8 cellular contexts compared by ENCODE assay signal in the genomic region with DNA sequence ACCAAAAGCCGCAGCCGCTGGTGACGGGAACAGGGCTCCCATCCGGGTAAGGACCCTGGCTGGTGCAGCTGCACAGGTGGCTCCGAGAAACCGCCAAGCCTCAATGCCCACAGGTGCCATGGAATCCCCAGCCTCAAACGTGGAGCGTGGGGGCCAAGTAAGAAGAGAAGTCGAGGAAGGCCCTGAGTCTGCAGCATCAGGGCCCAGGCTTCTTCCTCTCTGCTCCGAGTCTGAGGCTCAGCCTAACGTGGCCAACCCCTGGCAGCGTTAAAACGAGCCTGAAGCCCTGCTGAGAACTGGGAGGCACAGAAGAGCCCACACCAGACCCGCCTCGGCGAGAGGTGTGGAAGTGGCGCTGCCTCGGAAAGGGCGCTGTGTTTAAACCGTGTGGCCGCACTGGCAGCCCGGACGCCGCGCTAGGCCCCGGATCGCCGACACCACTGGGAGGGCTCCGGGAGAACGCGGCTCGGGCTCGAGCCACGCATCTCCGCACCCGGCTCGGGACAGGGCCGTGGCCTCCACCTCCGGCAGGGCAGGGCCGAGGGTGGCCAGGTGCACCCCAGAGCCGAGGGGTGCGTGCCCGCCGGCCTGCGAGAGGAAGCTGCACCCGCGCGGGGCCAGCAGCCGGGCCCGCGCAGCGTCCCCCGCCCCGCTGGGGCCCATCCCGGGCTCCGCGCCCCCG. TPM values are rescaled to one million over a fixed set of nuclear protein-coding genes. Genes with fewer than 3 reads are reported as not detected.
DNase-seq lines count a peak whose midpoint lies in the region; ATAC-seq, FAIRE-seq and TF ChIP-seq lines count a peak whose summit lies in the region.

No MANE protein-coding gene starts in this region.

- TF ChIP-seq RAD21 in HepG2 (CRISPR knock-in tag; IDR thresholded peaks at IDR 0.05), result no peak

- H3K79me2 ChIP-seq in HepG2 (ENCODE audit: insufficient read depth, low read length), result peaks cover 19% of the 10 kb centered on the region

- no peak for FAIRE-seq in HepG2 (lab: Jason Lieb, UNC)

- BruUV-seq in HepG2 (replicated peaks; lab: Mats Ljungman, UMichigan), result no TSS peak

- peak overlapping the region; percentile 84 for H3K4me3 ChIP-seq in HUES6 (ENCODE audit: low read depth, low read length)
- H3K4me3 ChIP-seq in astrocyte of the spinal cord (ENCODE audit: low read depth, low read length), result peak overlapping the region; percentile 55
- peak overlapping the region; percentile 74 to 90 (median 83) for H3K4me3 ChIP-seq in HepG2 (replicated peaks in 1 of 3; ENCODE audit: insufficient read depth in 1 of 3, low read depth in 2 of 3, low read length in 3 of 3)
- peak overlapping the region; percentile 81 for H3K4me3 ChIP-seq in thoracic aorta

- ATAC-seq in GM21381 (IDR thresholded peaks at IDR 0.05; ENCODE audit: unreplicated experiment), result peak; percentile 27
- ATAC-seq in HepG2, result peak; percentile 9; the same call in 1 of the 3 replicates
- peak; percentile 1 for ATAC-seq in thoracic aorta (ENCODE audit: insufficient number of reproducible peaks, low FRiP score, low read depth)

- no peaks in the 10 kb centered on the region for H3K9me3 ChIP-seq in HUES6 (ENCODE audit: control insufficient read depth, insufficient read depth, low read depth, low read length)
- no peaks in the 10 kb centered on the region for H3K9me3 ChIP-seq in HepG2 (ENCODE audit: low read length)
- H3K9me3 ChIP-seq in thoracic aorta, result no peaks in the 10 kb centered on the region

- CTCF ChIA-PET in HepG2 (lab: Yijun Ruan, JAX; ENCODE audit: low intra/inter-chr PET ratio, low total read pairs), result no interaction called here

- TF ChIP-seq EP300 in HepG2 (IDR thresholded peaks at IDR 0.05; ENCODE audit: low read depth in 2 of 2, low read length in 2 of 2) (no peak), HepG2 (CRISPR knock-in tag; IDR thresholded peaks at IDR 0.05; ENCODE audit: borderline replicate concordance) (no peak)

- H2AFZ ChIP-seq in HepG2 (ENCODE audit: low read length), result no peak overlapping the region

- no peak for TF ChIP-seq POLR2A in HepG2 (IDR thresholded peaks at IDR 0.05; ENCODE audit: insufficient read depth in 1 of 2, low read depth in 2 of 2, low read length in 2 of 2)

- no peaks in the 10 kb centered on the region for H4K20me1 ChIP-seq in HepG2 (ENCODE audit: insufficient read depth, low read length)

- POLR2A ChIA-PET in HepG2 (lab: Yijun Ruan, JAX), result interaction anchor here (1.2 to 2.0 kb wide), 3 partner anchors 11 to 24 kb away, joined by 4 to 11 read pairs (median 8); partner anchors contain the start of genes ARRDC1 and DPH7

- peak overlapping the region; percentile 87 for H3K4me2 ChIP-seq in HepG2 (ENCODE audit: low read depth, low read length)

- no peak overlapping the region for H3K27ac ChIP-seq in HUES6 (ENCODE audit: low read depth, low read length)
- H3K27ac ChIP-seq in HepG2 (ENCODE audit: extremely low read length, insufficient read depth, low read length), result peak overlapping the region; percentile 11
- H3K27ac ChIP-seq in thoracic aorta, result no peak overlapping the region

- TF ChIP-seq CTCF in astrocyte of the spinal cord (IDR thresholded peaks at IDR 0.05; ENCODE audit: low read depth, low read length) (no peak), HepG2 (CRISPR knock-in tag; IDR thresholded peaks at IDR 0.05) (no peak), thoracic aorta (IDR thresholded peaks at IDR 0.05) (no peak), GM13977 (IDR thresholded peaks at IDR 0.05; ENCODE audit: extremely low read depth, insufficient read depth, missing control alignments) (no peak)

- 0 out of 2 replicates have a peak, but pooled peaks cover 2% of the 10 kb centered on the region for H3K4me1 ChIP-seq in HUES6 (ENCODE audit: control insufficient read depth, insufficient read depth, low read length)
- peaks cover 41% of the 10 kb centered on the region for H3K4me1 ChIP-seq in HepG2 (ENCODE audit: insufficient read depth, low read length)
- peaks cover 9 to 14% of the 10 kb centered on the region in 2 donors for H3K4me1 ChIP-seq in thoracic aorta (ENCODE audit: control insufficient read depth in 1 of 2, low read depth in 2 of 2)

- H3K27me3 ChIP-seq in HUES6 (ENCODE audit: control insufficient read depth, insufficient read depth, low read length) (no peaks in the 10 kb centered on the region), HepG2 (ENCODE audit: control insufficient read depth in 1 of 2, insufficient read depth in 2 of 2, low read length in 2 of 2) (no peaks in the 10 kb centered on the region), thoracic aorta (replicated peaks; ENCODE audit: insufficient read depth) (no peaks in the 10 kb centered on the region)

- 7% methylated on average over 11 of the region's 58 CpGs for WGBS in HepG2 (ENCODE audit: low lambda C conversion rate)

- intact Hi-C loops in HepG2 (cut with micrococcal nuclease; ENCODE audit: unreplicated experiment), result no loop called here

- H3K9ac ChIP-seq in HUES6 (ENCODE audit: low read length) (peak overlapping the region; percentile 87), HepG2 (ENCODE audit: insufficient read depth, low read depth, low read length) (peak overlapping the region; percentile 82)

- H3K36me3 ChIP-seq in HUES6 (ENCODE audit: control insufficient read depth, insufficient read depth, low read length) (peaks cover 42% of the 10 kb centered on the region), HepG2 (replicated peaks in 1 of 2; ENCODE audit: control insufficient read depth in 1 of 2, insufficient read depth in 2 of 2, low read length in 2 of 2) (peaks cover 16 to 35% of the 10 kb centered on the region in 2 experiments; a peak in 4 of 5 replicates), thoracic aorta (peaks cover 17% of the 10 kb centered on the region)

- DNase-seq in D341Med (ENCODE audit: low spot score) (peak; percentile 58), astrocyte of the spinal cord (ENCODE audit: low read depth, low spot score) (no peak), HepG2 (ENCODE audit: low spot score) (no peak), thoracic aorta (ENCODE audit: low spot score) (no peak), T1000 (lab: John Stamatoyannopoulos, UW) (no peak), GM13977 (ENCODE audit: low spot score) (no peak)

- in situ Hi-C loops in astrocyte of the spinal cord (cut with HindIII; ENCODE audit: low sequenced_read_pairs) (no loop called here), HepG2 (cut with HindIII; ENCODE audit: extremely low pct_ligation_motif_present, low pct_unique_long_range_greater_than_20kb) (no loop called here), GM13977 (cut with MboI; ENCODE audit: low pct_unique_long_range_greater_than_20kb, low sequenced_read_pairs, unreplicated experiment) (no loop called here)

RNA-seq across cellular contexts. Expression of gene ZMYND19, which starts 0.7 kb away (rescaled TPM):
- 29.6 and 38.7 TPM in 2 replicates for total RNA-seq in HepG2 (2016; rRNA removed; fragmentation: Illumina TruSeq; extraction: Trizol)
- total RNA-seq in HepG2 (2016; cell fraction: cytosol; rRNA removed; fragmentation: Illumina TruSeq; extraction: Trizol; ENCODE audit: low read depth), result 103 and 108 TPM in 2 replicates
- total RNA-seq in HepG2 (2016; cell fraction: insoluble cytoplasmic fraction; rRNA removed; fragmentation: Illumina TruSeq; extraction: Trizol), result 26.0 and 40.1 TPM in 2 replicates
- 93.6 and 97.4 TPM in 2 replicates for total RNA-seq in HepG2 (2016; cell fraction: membrane; rRNA removed; fragmentation: Illumina TruSeq; extraction: Trizol)
- total RNA-seq in HepG2 (2016; cell fraction: nucleus; rRNA removed; fragmentation: Illumina TruSeq; extraction: Trizol), result 26.3 and 30.8 TPM in 2 replicates
- polyA plus RNA-seq in HepG2 (2011; rRNA removed), result 21.3 and 21.8 TPM in 2 replicates
- polyA plus RNA-seq in HepG2 (2011; cell fraction: cytosol; rRNA removed), result 19.1 and 23.2 TPM in 2 replicates
- 46.9 and 49.7 TPM in 2 replicates for polyA plus RNA-seq in HepG2 (2011; cell fraction: nucleus; rRNA removed)
- polyA plus RNA-seq in HepG2 (2012), result 16.9 and 18.6 TPM in 2 replicates
- 80.6 TPM in 2 replicates for polyA plus RNA-seq in HepG2 (2016; cell fraction: cytosol; fragmentation: Illumina TruSeq; extraction: Trizol; ENCODE audit: low read depth)
- 32.1 and 34.5 TPM in 2 replicates for polyA plus RNA-seq in HepG2 (2016; cell fraction: insoluble cytoplasmic fraction; fragmentation: Illumina TruSeq; extraction: Trizol; ENCODE audit: low read depth)
- polyA plus RNA-seq in HepG2 (2016; cell fraction: membrane; fragmentation: Illumina TruSeq; extraction: Trizol; ENCODE audit: low read depth), result 89.7 and 93.0 TPM in 2 replicates
- polyA plus RNA-seq in HepG2 (2016; cell fraction: nucleus; fragmentation: Illumina TruSeq; extraction: Trizol; ENCODE audit: insufficient read depth, low read depth), result 60.9 and 67.4 TPM in 2 replicates
- 9.8 and 59.1 TPM in 2 replicates for polyA minus RNA-seq in HepG2 (2011; rRNA and poly(A)+ RNA removed; ENCODE audit: low replicate concordance)
- 6.4 and 6.5 TPM in 2 replicates for polyA minus RNA-seq in HepG2 (2011; cell fraction: cytosol; rRNA and poly(A)+ RNA removed)
- polyA minus RNA-seq in HepG2 (2011; cell fraction: nucleus; rRNA and poly(A)+ RNA removed), result 13.0 and 13.1 TPM in 2 replicates
- total RNA-seq in thoracic aorta, result 10 to 100 TPM; 10.8 to 14.1 TPM

RNA-seq across cellular contexts. Expression of gene DPH7, which starts 10.9 kb away (rescaled TPM):
- total RNA-seq in HepG2 (2016; rRNA removed; fragmentation: Illumina TruSeq; extraction: Trizol) (22.6 and 31.6 TPM in 2 replicates), thoracic aorta (10 to 100 TPM; 36.8 to 43.7 TPM)
- total RNA-seq in HepG2 (2016; cell fraction: cytosol; rRNA removed; fragmentation: Illumina TruSeq; extraction: Trizol; ENCODE audit: low read depth), result 23.7 and 28.0 TPM in 2 replicates
- total RNA-seq in HepG2 (2016; cell fraction: insoluble cytoplasmic fraction; rRNA removed; fragmentation: Illumina TruSeq; extraction: Trizol), result 21.4 and 31.8 TPM in 2 replicates
- 27.7 and 31.4 TPM in 2 replicates for total RNA-seq in HepG2 (2016; cell fraction: membrane; rRNA removed; fragmentation: Illumina TruSeq; extraction: Trizol)
- 34.5 and 40.2 TPM in 2 replicates for total RNA-seq in HepG2 (2016; cell fraction: nucleus; rRNA removed; fragmentation: Illumina TruSeq; extraction: Trizol)
- polyA plus RNA-seq in HepG2 (2011; rRNA removed), result 27.6 and 36.9 TPM in 2 replicates
- 15.3 and 20.0 TPM in 2 replicates for polyA plus RNA-seq in HepG2 (2011; cell fraction: cytosol; rRNA removed)
- 128 and 151 TPM in 2 replicates for polyA plus RNA-seq in HepG2 (2011; cell fraction: nucleus; rRNA removed)
- polyA plus RNA-seq in HepG2 (2012), result 15.1 and 23.7 TPM in 2 replicates
- polyA plus RNA-seq in HepG2 (2016; cell fraction: cytosol; fragmentation: Illumina TruSeq; extraction: Trizol; ENCODE audit: low read depth), result 12.4 and 19.6 TPM in 2 replicates
- polyA plus RNA-seq in HepG2 (2016; cell fraction: insoluble cytoplasmic fraction; fragmentation: Illumina TruSeq; extraction: Trizol; ENCODE audit: low read depth), result 16.4 and 19.1 TPM in 2 replicates
- 18.6 and 24.9 TPM in 2 replicates for polyA plus RNA-seq in HepG2 (2016; cell fraction: membrane; fragmentation: Illumina TruSeq; extraction: Trizol; ENCODE audit: low read depth)
- 78.6 and 82.4 TPM in 2 replicates for polyA plus RNA-seq in HepG2 (2016; cell fraction: nucleus; fragmentation: Illumina TruSeq; extraction: Trizol; ENCODE audit: insufficient read depth, low read depth)
- polyA minus RNA-seq in HepG2 (2011; rRNA and poly(A)+ RNA removed; ENCODE audit: low replicate concordance), result 13.7 and 46.0 TPM in 2 replicates
- polyA minus RNA-seq in HepG2 (2011; cell fraction: cytosol; rRNA and poly(A)+ RNA removed), result 4.0 and 7.5 TPM in 2 replicates
- 27.8 and 33.3 TPM in 2 replicates for polyA minus RNA-seq in HepG2 (2011; cell fraction: nucleus; rRNA and poly(A)+ RNA removed)

RNA-seq across cellular contexts. Expression of gene ARRDC1, which starts 15.9 kb away (rescaled TPM):
- 13.4 and 21.7 TPM in 2 replicates for total RNA-seq in HepG2 (2016; rRNA removed; fragmentation: Illumina TruSeq; extraction: Trizol)
- total RNA-seq in HepG2 (2016; cell fraction: cytosol; rRNA removed; fragmentation: Illumina TruSeq; extraction: Trizol; ENCODE audit: low read depth), result 8.4 and 10.0 TPM in 2 replicates
- total RNA-seq in HepG2 (2016; cell fraction: insoluble cytoplasmic fraction; rRNA removed; fragmentation: Illumina TruSeq; extraction: Trizol), result 12.6 and 23.4 TPM in 2 replicates
- 8.5 and 10.9 TPM in 2 replicates for total RNA-seq in HepG2 (2016; cell fraction: membrane; rRNA removed; fragmentation: Illumina TruSeq; extraction: Trizol)
- 14.0 and 15.0 TPM in 2 replicates for total RNA-seq in HepG2 (2016; cell fraction: nucleus; rRNA removed; fragmentation: Illumina TruSeq; extraction: Trizol)
- polyA plus RNA-seq in HepG2 (2011; rRNA removed), result 44.4 and 50.9 TPM in 2 replicates
- polyA plus RNA-seq in HepG2 (2011; cell fraction: cytosol; rRNA removed), result 23.8 and 38.3 TPM in 2 replicates
- polyA plus RNA-seq in HepG2 (2011; cell fraction: nucleus; rRNA removed), result 240 and 305 TPM in 2 replicates
- polyA plus RNA-seq in HepG2 (2012), result 16.2 and 19.0 TPM in 2 replicates
- 5.5 and 7.1 TPM in 2 replicates for polyA plus RNA-seq in HepG2 (2016; cell fraction: cytosol; fragmentation: Illumina TruSeq; extraction: Trizol; ENCODE audit: low read depth)
- polyA plus RNA-seq in HepG2 (2016; cell fraction: insoluble cytoplasmic fraction; fragmentation: Illumina TruSeq; extraction: Trizol; ENCODE audit: low read depth), result 13.7 and 16.1 TPM in 2 replicates
- polyA plus RNA-seq in HepG2 (2016; cell fraction: membrane; fragmentation: Illumina TruSeq; extraction: Trizol; ENCODE audit: low read depth), result 6.1 and 7.5 TPM in 2 replicates
- polyA plus RNA-seq in HepG2 (2016; cell fraction: nucleus; fragmentation: Illumina TruSeq; extraction: Trizol; ENCODE audit: insufficient read depth, low read depth), result 53.7 and 57.4 TPM in 2 replicates
- polyA minus RNA-seq in HepG2 (2011; rRNA and poly(A)+ RNA removed; ENCODE audit: low replicate concordance), result 48.5 and 187 TPM in 2 replicates
- polyA minus RNA-seq in HepG2 (2011; cell fraction: cytosol; rRNA and poly(A)+ RNA removed), result 10.7 and 12.0 TPM in 2 replicates
- polyA minus RNA-seq in HepG2 (2011; cell fraction: nucleus; rRNA and poly(A)+ RNA removed), result 32.6 and 32.9 TPM in 2 replicates
- 10 to 100 TPM; 40.5 to 56.4 TPM for total RNA-seq in thoracic aorta

RNA-seq across cellular contexts. Expression of gene EHMT1, which starts 29.2 kb away (rescaled TPM):
- total RNA-seq in HepG2 (2016; rRNA removed; fragmentation: Illumina TruSeq; extraction: Trizol) (19.2 and 23.0 TPM in 2 replicates), thoracic aorta (100 to 1,000 TPM in 1 of 2 donors, 10 to 100 TPM in 1; 67.6 to 150 TPM)
- total RNA-seq in HepG2 (2016; cell fraction: cytosol; rRNA removed; fragmentation: Illumina TruSeq; extraction: Trizol; ENCODE audit: low read depth), result 32.6 and 34.0 TPM in 2 replicates
- 15.2 and 25.2 TPM in 2 replicates for total RNA-seq in HepG2 (2016; cell fraction: insoluble cytoplasmic fraction; rRNA removed; fragmentation: Illumina TruSeq; extraction: Trizol)
- total RNA-seq in HepG2 (2016; cell fraction: membrane; rRNA removed; fragmentation: Illumina TruSeq; extraction: Trizol), result 17.9 and 21.2 TPM in 2 replicates
- total RNA-seq in HepG2 (2016; cell fraction: nucleus; rRNA removed; fragmentation: Illumina TruSeq; extraction: Trizol), result 21.3 and 28.8 TPM in 2 replicates
- polyA plus RNA-seq in HepG2 (2011; rRNA removed), result 27.1 and 32.7 TPM in 2 replicates
- 15.3 and 21.9 TPM in 2 replicates for polyA plus RNA-seq in HepG2 (2011; cell fraction: cytosol; rRNA removed)
- 115 and 134 TPM in 2 replicates for polyA plus RNA-seq in HepG2 (2011; cell fraction: nucleus; rRNA removed)
- polyA plus RNA-seq in HepG2 (2012), result 23.7 and 24.3 TPM in 2 replicates
- polyA plus RNA-seq in HepG2 (2016; cell fraction: cytosol; fragmentation: Illumina TruSeq; extraction: Trizol; ENCODE audit: low read depth), result 2.4 TPM in 2 replicates
- polyA plus RNA-seq in HepG2 (2016; cell fraction: insoluble cytoplasmic fraction; fragmentation: Illumina TruSeq; extraction: Trizol; ENCODE audit: low read depth), result 15.9 and 22.8 TPM in 2 replicates
- 6.3 and 6.9 TPM in 2 replicates for polyA plus RNA-seq in HepG2 (2016; cell fraction: membrane; fragmentation: Illumina TruSeq; extraction: Trizol; ENCODE audit: low read depth)
- 70.5 and 71.6 TPM in 2 replicates for polyA plus RNA-seq in HepG2 (2016; cell fraction: nucleus; fragmentation: Illumina TruSeq; extraction: Trizol; ENCODE audit: insufficient read depth, low read depth)
- 74.8 and 208 TPM in 2 replicates for polyA minus RNA-seq in HepG2 (2011; rRNA and poly(A)+ RNA removed; ENCODE audit: low replicate concordance)
- polyA minus RNA-seq in HepG2 (2011; cell fraction: cytosol; rRNA and poly(A)+ RNA removed), result 20.1 and 23.4 TPM in 2 replicates
- 41.9 and 46.2 TPM in 2 replicates for polyA minus RNA-seq in HepG2 (2011; cell fraction: nucleus; rRNA and poly(A)+ RNA removed)

RNA-seq across cellular contexts. Expression of gene MRPL41, which starts 37.9 kb away (rescaled TPM):
- total RNA-seq in HepG2 (2016; rRNA removed; fragmentation: Illumina TruSeq; extraction: Trizol) (48.9 and 54.0 TPM in 2 replicates), thoracic aorta (10 to 100 TPM; 23.5 to 54.3 TPM)
- 48.5 and 55.5 TPM in 2 replicates for total RNA-seq in HepG2 (2016; cell fraction: cytosol; rRNA removed; fragmentation: Illumina TruSeq; extraction: Trizol; ENCODE audit: low read depth)
- 53.0 and 54.1 TPM in 2 replicates for total RNA-seq in HepG2 (2016; cell fraction: insoluble cytoplasmic fraction; rRNA removed; fragmentation: Illumina TruSeq; extraction: Trizol)
- total RNA-seq in HepG2 (2016; cell fraction: membrane; rRNA removed; fragmentation: Illumina TruSeq; extraction: Trizol), result 49.2 and 61.1 TPM in 2 replicates
- 19.0 and 19.6 TPM in 2 replicates for total RNA-seq in HepG2 (2016; cell fraction: nucleus; rRNA removed; fragmentation: Illumina TruSeq; extraction: Trizol)
- polyA plus RNA-seq in HepG2 (2011; rRNA removed), result 20.9 and 23.4 TPM in 2 replicates
- polyA plus RNA-seq in HepG2 (2011; cell fraction: cytosol; rRNA removed), result 18.5 and 46.9 TPM in 2 replicates
- polyA plus RNA-seq in HepG2 (2011; cell fraction: nucleus; rRNA removed), result 23.0 and 28.2 TPM in 2 replicates
- polyA plus RNA-seq in HepG2 (2012), result 15.6 and 26.9 TPM in 2 replicates
- polyA plus RNA-seq in HepG2 (2016; cell fraction: cytosol; fragmentation: Illumina TruSeq; extraction: Trizol; ENCODE audit: low read depth), result 54.8 and 61.0 TPM in 2 replicates
- 43.5 and 50.2 TPM in 2 replicates for polyA plus RNA-seq in HepG2 (2016; cell fraction: insoluble cytoplasmic fraction; fragmentation: Illumina TruSeq; extraction: Trizol; ENCODE audit: low read depth)
- polyA plus RNA-seq in HepG2 (2016; cell fraction: membrane; fragmentation: Illumina TruSeq; extraction: Trizol; ENCODE audit: low read depth), result 42.3 and 46.2 TPM in 2 replicates
- 35.6 and 38.1 TPM in 2 replicates for polyA plus RNA-seq in HepG2 (2016; cell fraction: nucleus; fragmentation: Illumina TruSeq; extraction: Trizol; ENCODE audit: insufficient read depth, low read depth)
- polyA minus RNA-seq in HepG2 (2011; rRNA and poly(A)+ RNA removed; ENCODE audit: low replicate concordance), result 6.4 and 7.1 TPM in 2 replicates
- polyA minus RNA-seq in HepG2 (2011; cell fraction: cytosol; rRNA and poly(A)+ RNA removed), result 8.6 and 11.1 TPM in 2 replicates
- 2.1 and 2.2 TPM in 2 replicates for polyA minus RNA-seq in HepG2 (2011; cell fraction: nucleus; rRNA and poly(A)+ RNA removed)
